In the genomic region with DNA sequence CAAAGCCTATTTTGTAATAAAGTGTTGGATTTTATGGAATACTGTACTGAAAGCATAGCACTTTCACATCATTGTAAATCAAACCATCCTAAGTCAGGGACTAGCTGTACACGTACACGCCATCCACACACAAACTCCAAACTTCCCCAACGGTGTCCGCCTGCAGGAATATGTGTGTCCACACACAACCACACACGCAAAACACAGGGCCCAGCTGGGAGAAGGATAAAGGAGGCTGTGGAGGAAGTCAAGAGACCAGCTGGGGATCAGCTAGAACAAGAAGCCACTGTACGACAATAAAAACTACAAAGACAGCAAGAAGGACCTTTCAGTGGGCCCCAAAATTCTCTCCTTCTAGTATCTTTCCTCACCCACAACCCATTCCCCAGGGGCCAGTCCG, we compare ENCODE assay signal across 21 cellular contexts. TPM values are rescaled to one million over a fixed set of nuclear protein-coding genes. Genes with fewer than 3 reads are reported as not detected.
A peak's percentile ranks its signal among the peaks of the same experiment; 100 is the strongest.
DNase-seq lines count a peak whose midpoint lies in the region; ATAC-seq and TF ChIP-seq lines count a peak whose summit lies in the region.
"Had no signal": no experiment of that assay in that cellular context is flagged by ENCODE, and none has a peak within 500 bp of the region (broad histone marks: within the 10 kb centered on the region; RNA-seq: fewer than 3 reads in every experiment).

No MANE protein-coding gene starts in this region.

- intact Hi-C loops in PC-3 (cut with micrococcal nuclease) = no loop called here

- no peaks in the 10 kb centered on the region for H3K27me3 ChIP-seq in PC-3 (ENCODE audit: low read length)
- H3K27me3 ChIP-seq: ascending aorta had no signal

- H3K9me3 ChIP-seq in PC-3 (ENCODE audit: low read length) = no peaks in the 10 kb centered on the region
- H3K9me3 ChIP-seq: ascending aorta, mucosa of descending colon had no signal

- H3K9me2 ChIP-seq in PC-3 (replicated peaks; ENCODE audit: low read length) = no peaks in the 10 kb centered on the region

- H3K27me3 Mint-ChIP-seq in endothelial cell (ENCODE audit: unreplicated experiment) = no peaks in the 10 kb centered on the region

- H3K9me3 Mint-ChIP-seq in endothelial cell (ENCODE audit: unreplicated experiment) = no peaks in the 10 kb centered on the region
- H3K9me3 Mint-ChIP-seq: CD8-positive, alpha-beta memory T cell; HFFc6 had no signal

- ATAC-seq in PC-3 (no peak), HG03342 (IDR thresholded peaks at IDR 0.05; ENCODE audit: unreplicated experiment) (no peak), HG02970 (IDR thresholded peaks at IDR 0.05; ENCODE audit: low FRiP score, unreplicated experiment) (no peak)
- ATAC-seq: left cardiac atrium, mucosa of descending colon had no signal

- H3K9ac ChIP-seq in PC-3 (ENCODE audit: low read length) = no peak overlapping the region

- H3K4me1 Mint-ChIP-seq in endothelial cell (ENCODE audit: unreplicated experiment) = peaks cover 3% of the 10 kb centered on the region
- H3K4me1 Mint-ChIP-seq: CD8-positive, alpha-beta memory T cell had no signal

- H3K4me2 ChIP-seq in PC-3 (ENCODE audit: low read length) = peak overlapping the region; percentile 48

- DNase-seq in GM03348 (ENCODE audit: low spot score) = peak; percentile 0
- DNase-seq in PC-3 = no peak
- DNase-seq in endothelial cell (ENCODE audit: low spot score) = peak; percentile 4
- DNase-seq in mucosa of gallbladder (ENCODE audit: low spot score) = peak; percentile 7
- no peak for DNase-seq in NCI-H226
- DNase-seq in stimulated activated CD4-positive, alpha-beta T cell treated with anti-CD3 and anti-CD28 coated beads, Interleukin-1b, Interleukin-23, amount 100 ng/mL, for 48 hours = no peak
- DNase-seq: activated CD4-positive, alpha-beta T cell treated with anti-CD3 and anti-CD28 coated beads for 4 hours; activated naive CD4-positive, alpha-beta T cell treated with Interleukin-2 at 50 U/mL for 16 hours; CD8-positive, alpha-beta memory T cell; DND-41; HFFc6; left cardiac atrium; mucosa of descending colon; NCI-H1694; NCI-H345; NK-92 treated with Interleukin-12 subunit alpha and Interleukin-12 subunit beta, amount 100 ng/mL, for 24 hours; RPMI8226 had no signal

- no peaks in the 10 kb centered on the region for H3K36me3 Mint-ChIP-seq in endothelial cell (ENCODE audit: low read depth, unreplicated experiment)
- H3K36me3 Mint-ChIP-seq: CD8-positive, alpha-beta memory T cell had no signal

- no peak overlapping the region for H3K27ac ChIP-seq in PC-3 (ENCODE audit: low read length)
- H3K27ac ChIP-seq: ascending aorta, HL-60 had no signal

- H3K4me3 ChIP-seq in PC-3 (ENCODE audit: low read length) = 0 out of 2 replicates have a peak overlapping the region, but pooled peaks have one; percentile 10
- H3K4me3 ChIP-seq: ascending aorta, mucosa of descending colon had no signal

- H2AFZ ChIP-seq in PC-3 (ENCODE audit: low read length) = no peak overlapping the region

- POLR2A ChIA-PET in PC-3 (lab: Charles Lee; ENCODE audit: unreplicated experiment) = interaction anchor here (0.6 kb wide), 1 partner anchor 21 kb away, joined by 5 read pairs; no protein-coding TSS in a partner anchor

- H3K4me3 Mint-ChIP-seq in endothelial cell (ENCODE audit: unreplicated experiment) = no peak overlapping the region
- H3K4me3 Mint-ChIP-seq: CD8-positive, alpha-beta memory T cell; HFFc6 had no signal

- TF ChIP-seq CTCF in PC-3 (conservative IDR thresholded peaks at IDR 0.05; ENCODE audit: low read depth, low read length) (no peak), endothelial cell (IDR thresholded peaks at IDR 0.05; ENCODE audit: unreplicated experiment) (no peak)

- no peaks in the 10 kb centered on the region for H3K79me2 ChIP-seq in PC-3 (ENCODE audit: low read length)

- no TSS peak for BruUV-seq in PC-3 (replicated peaks; lab: Mats Ljungman, UMichigan)

- H3K27ac Mint-ChIP-seq in endothelial cell (ENCODE audit: unreplicated experiment) = no peak overlapping the region
- H3K27ac Mint-ChIP-seq: CD8-positive, alpha-beta memory T cell; HFFc6 had no signal

- CTCF ChIA-PET in PC-3 (lab: Charles Lee) = no interaction called here

- H3F3A ChIP-seq in PC-3 (ENCODE audit: low read length, unreplicated experiment) = no peaks in the 10 kb centered on the region

- H4K20me1 ChIP-seq in PC-3 (ENCODE audit: low read length) = no peaks in the 10 kb centered on the region

- H3K36me3 ChIP-seq in PC-3 (ENCODE audit: low read depth, low read length) = no peaks in the 10 kb centered on the region
- H3K36me3 ChIP-seq: ascending aorta had no signal

- peaks cover 19% of the 10 kb centered on the region for H3K4me1 ChIP-seq in PC-3 (ENCODE audit: insufficient read depth, low read length)
- H3K4me1 ChIP-seq: ascending aorta had no signal

RNA-seq across cellular contexts. Expression of a gene that starts 1.6 kb away (rescaled TPM):
- 31.8 and 38.5 TPM in 2 replicates for total RNA-seq in PC-3 (2014; rRNA removed)
- not detected for total RNA-seq in endothelial cell (ENCODE audit: unreplicated experiment)
- 13.5 TPM for total RNA-seq in mucosa of gallbladder
- total RNA-seq: CD8-positive, alpha-beta memory T cell had no signal

Comparison
In these comparisons a context has a peak if more than half of its experiments do, and no peak if none do; other contexts are left out.
1. DNase-seq: peak in GM03348 (single experiment), endothelial cell (single experiment) and mucosa of gallbladder (single experiment); none in PC-3 (single experiment), NCI-H226 (single experiment) and stimulated activated CD4-positive, alpha-beta T cell treated with anti-CD3 and anti-CD28 coated beads, Interleukin-1b, Interleukin-23, amount 100 ng/mL, for 48 hours (single experiment).
2. RNA of a gene that starts 1.6 kb away (total RNA-seq): 31.8 to 38.5 TPM in PC-3 and 13.5 TPM in mucosa of gallbladder (single experiment); not detected in endothelial cell (single experiment); every median in the first group is over 10 times any median in the second.